2 cellular contexts compared by ENCODE assay signal in the genomic region with DNA sequence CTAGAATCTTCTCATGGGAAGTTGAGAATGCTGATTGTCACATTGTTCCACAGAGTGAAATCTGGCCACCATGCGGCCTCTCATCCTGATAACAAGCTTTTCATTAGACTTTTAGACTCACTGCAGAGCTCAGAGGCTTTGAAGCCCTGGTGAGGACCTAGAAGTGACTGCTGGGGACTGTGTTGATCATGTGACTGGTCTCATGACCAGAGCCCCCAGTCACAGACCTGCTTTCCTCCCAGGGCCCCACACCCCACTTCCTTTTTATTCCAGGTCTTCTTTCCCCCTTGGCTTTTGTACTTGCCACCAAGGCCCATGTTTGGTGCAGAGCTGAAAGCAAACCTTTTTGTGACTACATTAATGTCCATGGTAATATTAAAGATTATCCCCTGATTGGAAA.
TF ChIP-seq lines count a peak whose summit lies in the region.

No MANE protein-coding gene starts in this region.

TF ChIP-seq in GM12891, 5 proteins besides CTCF, POLR2A, EP300 and RAD21:
- no peak for TF ChIP-seq POU2F2 (IDR thresholded peaks at IDR 0.05; ENCODE audit: low read depth, low read length)
- TF ChIP-seq SPI1 (IDR thresholded peaks at IDR 0.05; ENCODE audit: low read depth, low read length): peak; percentile 50

TF ChIP-seq in K562, 482 proteins besides CTCF, POLR2A, EP300 and RAD21:
- TF ChIP-seq BRD4 (IDR thresholded peaks at IDR 0.05): no peak
- TF ChIP-seq ZNF77 (CRISPR knock-in tag; IDR thresholded peaks at IDR 0.05): no peak
- TF ChIP-seq, protein P1, sequence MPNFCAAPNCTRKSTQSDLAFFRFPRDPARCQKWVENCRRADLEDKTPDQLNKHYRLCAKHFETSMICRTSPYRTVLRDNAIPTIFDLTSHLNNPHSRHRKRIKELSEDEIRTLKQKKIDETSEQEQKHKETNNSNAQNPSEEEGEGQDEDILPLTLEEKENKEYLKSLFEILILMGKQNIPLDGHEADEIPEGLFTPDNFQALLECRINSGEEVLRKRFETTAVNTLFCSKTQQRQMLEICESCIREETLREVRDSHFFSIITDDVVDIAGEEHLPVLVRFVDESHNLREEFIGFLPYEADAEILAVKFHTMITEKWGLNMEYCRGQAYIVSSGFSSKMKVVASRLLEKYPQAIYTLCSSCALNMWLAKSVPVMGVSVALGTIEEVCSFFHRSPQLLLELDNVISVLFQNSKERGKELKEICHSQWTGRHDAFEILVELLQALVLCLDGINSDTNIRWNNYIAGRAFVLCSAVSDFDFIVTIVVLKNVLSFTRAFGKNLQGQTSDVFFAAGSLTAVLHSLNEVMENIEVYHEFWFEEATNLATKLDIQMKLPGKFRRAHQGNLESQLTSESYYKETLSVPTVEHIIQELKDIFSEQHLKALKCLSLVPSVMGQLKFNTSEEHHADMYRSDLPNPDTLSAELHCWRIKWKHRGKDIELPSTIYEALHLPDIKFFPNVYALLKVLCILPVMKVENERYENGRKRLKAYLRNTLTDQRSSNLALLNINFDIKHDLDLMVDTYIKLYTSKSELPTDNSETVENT (CRISPR knock-in tag; IDR thresholded peaks at IDR 0.05): no peak
- no peak for TF ChIP-seq POLR2B (IDR thresholded peaks at IDR 0.05; ENCODE audit: low read depth, partially characterized antibody)
- TF ChIP-seq ZKSCAN3 (CRISPR knock-in tag; IDR thresholded peaks at IDR 0.05): no peak
- TF ChIP-seq RAD51 (IDR thresholded peaks at IDR 0.05; ENCODE audit: borderline replicate concordance, low read depth): peak; percentile 42; the same call in 1 of the 2 replicates
- TF ChIP-seq MECOM (CRISPR knock-in tag; IDR thresholded peaks at IDR 0.05): no peak
- TF ChIP-seq CBX2 (IDR thresholded peaks at IDR 0.05; ENCODE audit: insufficient read depth, low read length, poor library complexity, severe bottlenecking): no peak
- no peak for TF ChIP-seq BACH1 (tag; IDR thresholded peaks at IDR 0.05)
- 0 out of 2 replicates have a peak, but pooled peaks have one; percentile 14 for TF ChIP-seq CBFA2T2 (conservative IDR thresholded peaks at IDR 0.05)
- no peak for TF ChIP-seq KLF16 (IDR thresholded peaks at IDR 0.05)
- TF ChIP-seq, protein P2, sequence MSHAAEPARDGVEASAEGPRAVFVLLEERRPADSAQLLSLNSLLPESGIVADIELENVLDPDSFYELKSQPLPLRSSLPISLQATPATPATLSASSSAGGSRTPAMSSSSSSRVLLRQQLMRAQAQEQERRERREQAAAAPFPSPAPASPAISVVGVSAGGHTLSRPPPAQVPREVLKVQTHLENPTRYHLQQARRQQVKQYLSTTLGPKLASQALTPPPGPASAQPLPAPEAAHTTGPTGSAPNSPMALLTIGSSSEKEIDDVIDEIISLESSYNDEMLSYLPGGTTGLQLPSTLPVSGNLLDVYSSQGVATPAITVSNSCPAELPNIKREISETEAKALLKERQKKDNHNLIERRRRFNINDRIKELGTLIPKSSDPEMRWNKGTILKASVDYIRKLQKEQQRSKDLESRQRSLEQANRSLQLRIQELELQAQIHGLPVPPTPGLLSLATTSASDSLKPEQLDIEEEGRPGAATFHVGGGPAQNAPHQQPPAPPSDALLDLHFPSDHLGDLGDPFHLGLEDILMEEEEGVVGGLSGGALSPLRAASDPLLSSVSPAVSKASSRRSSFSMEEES (CRISPR knock-in tag; IDR thresholded peaks at IDR 0.05): peak; percentile 90
- TF ChIP-seq, protein P3, sequence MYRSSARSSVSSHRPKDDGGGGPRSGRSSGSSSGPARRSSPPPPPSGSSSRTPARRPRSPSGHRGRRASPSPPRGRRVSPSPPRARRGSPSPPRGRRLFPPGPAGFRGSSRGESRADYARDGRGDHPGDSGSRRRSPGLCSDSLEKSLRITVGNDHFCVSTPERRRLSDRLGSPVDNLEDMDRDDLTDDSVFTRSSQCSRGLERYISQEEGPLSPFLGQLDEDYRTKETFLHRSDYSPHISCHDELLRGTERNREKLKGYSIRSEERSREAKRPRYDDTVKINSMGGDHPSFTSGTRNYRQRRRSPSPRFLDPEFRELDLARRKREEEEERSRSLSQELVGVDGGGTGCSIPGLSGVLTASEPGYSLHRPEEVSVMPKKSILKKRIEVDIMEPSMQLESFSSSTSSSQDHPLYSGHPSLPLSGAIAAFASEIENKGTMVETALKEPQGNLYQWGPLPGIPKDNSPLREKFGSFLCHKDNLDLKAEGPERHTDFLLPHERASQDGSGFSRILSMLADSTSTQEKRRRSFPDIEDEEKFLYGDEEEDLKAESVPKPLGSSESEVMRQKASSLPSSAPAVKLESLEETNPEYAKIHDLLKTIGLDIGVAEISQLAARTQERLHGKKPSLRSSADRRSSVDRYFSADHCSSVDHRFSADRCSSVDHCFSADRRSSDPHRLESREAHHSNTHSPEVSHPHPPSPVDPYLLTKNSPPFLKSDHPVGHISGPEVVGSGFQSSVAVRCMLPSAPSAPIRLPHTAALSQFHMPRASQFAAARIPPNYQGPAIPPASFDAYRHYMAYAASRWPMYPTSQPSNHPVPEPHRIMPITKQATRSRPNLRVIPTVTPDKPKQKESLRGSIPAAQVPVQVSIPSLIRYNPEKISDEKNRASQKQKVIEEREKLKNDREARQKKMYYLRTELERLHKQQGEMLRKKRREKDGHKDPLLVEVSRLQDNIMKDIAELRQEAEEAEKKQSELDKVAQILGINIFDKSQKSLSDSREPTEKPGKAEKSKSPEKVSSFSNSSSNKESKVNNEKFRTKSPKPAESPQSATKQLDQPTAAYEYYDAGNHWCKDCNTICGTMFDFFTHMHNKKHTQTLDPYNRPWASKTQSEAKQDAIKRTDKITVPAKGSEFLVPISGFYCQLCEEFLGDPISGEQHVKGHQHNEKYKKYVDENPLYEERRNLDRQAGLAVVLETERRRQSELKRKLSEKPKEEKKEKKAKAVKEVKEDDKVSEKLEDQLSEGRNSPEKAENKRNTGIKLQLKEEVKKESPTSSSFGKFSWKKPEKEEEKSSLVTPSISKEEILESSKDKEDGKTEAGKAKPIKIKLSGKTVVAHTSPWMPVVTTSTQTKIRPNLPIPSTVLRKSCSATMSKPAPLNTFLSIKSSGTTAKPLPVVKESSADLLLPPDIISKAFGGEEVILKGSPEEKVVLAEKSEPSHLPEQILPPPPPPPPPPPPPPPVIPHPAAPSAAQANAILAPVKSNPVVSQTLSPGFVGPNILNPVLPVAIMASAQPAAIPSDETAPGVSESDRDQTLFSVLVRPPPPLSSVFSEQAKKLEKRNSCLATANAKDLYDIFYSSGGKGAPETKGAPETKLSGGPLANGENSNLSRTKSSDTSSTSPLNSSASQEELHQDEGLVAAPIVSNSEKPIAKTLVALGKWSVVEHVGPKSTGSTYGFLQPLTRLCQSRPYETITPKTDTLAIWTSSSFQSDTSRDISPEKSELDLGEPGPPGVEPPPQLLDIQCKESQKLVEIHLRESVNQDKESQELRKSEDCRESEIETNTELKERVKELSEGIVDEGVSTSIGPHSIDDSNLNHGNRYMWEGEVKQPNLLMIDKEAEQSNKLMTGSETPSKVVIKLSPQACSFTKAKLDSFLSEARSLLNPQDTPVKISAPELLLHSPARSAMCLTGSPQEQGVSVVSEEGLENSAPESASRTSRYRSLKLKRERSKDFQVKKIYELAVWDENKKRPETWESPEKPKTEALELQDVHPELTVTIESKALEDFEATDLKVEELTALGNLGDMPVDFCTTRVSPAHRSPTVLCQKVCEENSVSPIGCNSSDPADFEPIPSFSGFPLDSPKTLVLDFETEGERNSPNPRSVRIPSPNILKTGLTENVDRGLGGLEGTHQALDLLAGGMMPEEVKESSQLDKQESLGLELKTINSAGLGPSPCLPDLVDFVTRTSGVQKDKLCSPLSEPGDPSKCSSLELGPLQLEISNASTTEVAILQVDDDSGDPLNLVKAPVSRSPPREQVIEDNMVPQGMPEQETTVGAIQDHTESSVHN (IDR thresholded peaks at IDR 0.05; ENCODE audit: borderline replicate concordance in 1 of 2, low read depth in 1 of 2): no peak
- TF ChIP-seq, protein P4, sequence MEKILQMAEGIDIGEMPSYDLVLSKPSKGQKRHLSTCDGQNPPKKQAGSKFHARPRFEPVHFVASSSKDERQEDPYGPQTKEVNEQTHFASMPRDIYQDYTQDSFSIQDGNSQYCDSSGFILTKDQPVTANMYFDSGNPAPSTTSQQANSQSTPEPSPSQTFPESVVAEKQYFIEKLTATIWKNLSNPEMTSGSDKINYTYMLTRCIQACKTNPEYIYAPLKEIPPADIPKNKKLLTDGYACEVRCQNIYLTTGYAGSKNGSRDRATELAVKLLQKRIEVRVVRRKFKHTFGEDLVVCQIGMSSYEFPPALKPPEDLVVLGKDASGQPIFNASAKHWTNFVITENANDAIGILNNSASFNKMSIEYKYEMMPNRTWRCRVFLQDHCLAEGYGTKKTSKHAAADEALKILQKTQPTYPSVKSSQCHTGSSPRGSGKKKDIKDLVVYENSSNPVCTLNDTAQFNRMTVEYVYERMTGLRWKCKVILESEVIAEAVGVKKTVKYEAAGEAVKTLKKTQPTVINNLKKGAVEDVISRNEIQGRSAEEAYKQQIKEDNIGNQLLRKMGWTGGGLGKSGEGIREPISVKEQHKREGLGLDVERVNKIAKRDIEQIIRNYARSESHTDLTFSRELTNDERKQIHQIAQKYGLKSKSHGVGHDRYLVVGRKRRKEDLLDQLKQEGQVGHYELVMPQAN (IDR thresholded peaks at IDR 0.05; ENCODE audit: borderline replicate concordance): no peak
- no peak for TF ChIP-seq SETDB1 (IDR thresholded peaks at IDR 0.05; ENCODE audit: low read length)
- no peak for TF ChIP-seq HCFC1 (IDR thresholded peaks at IDR 0.05; ENCODE audit: low read depth, low read length)
TF ChIP-seq in K562: peak in this region for 3.
